In the genomic region with DNA sequence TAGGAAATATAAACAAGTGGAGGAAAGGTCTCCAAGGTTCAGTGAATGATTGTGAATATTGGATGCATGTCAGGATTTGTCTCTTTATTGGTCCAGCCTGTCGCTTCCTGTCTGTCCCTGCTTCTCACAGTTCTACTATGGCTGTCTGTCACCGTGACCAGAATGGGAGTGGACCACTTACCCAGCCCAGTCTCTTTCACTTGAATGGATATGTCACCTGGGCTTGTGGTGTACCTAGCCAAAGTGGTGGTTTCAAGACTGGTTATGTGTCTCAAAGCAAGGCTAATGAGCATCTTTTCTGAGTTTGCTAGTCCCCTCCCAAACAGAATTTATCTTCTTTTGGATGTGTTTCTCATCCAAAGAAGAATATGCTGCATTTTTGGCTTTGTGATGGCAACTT, we compare ENCODE assay signal across 23 cellular contexts.
DNase-seq lines count a peak whose midpoint lies in the region; FAIRE-seq and TF ChIP-seq lines count a peak whose summit lies in the region.
"Had no signal": no experiment of that assay in that cellular context is flagged by ENCODE, and none has a peak within 500 bp of the region (broad histone marks: within the 10 kb centered on the region; RNA-seq: fewer than 3 reads in every experiment).

No MANE protein-coding gene starts in this region.

- no peak overlapping the region for H3K4me3 Mint-ChIP-seq in astrocyte (ENCODE audit: unreplicated experiment)
- no peak overlapping the region for H3K4me3 Mint-ChIP-seq in neural crest cell
- H3K4me3 Mint-ChIP-seq: CD14-positive monocyte; CD4-positive, alpha-beta T cell; CD8-positive, alpha-beta memory T cell had no signal

- H3K36me3 Mint-ChIP-seq in astrocyte (ENCODE audit: low read depth, unreplicated experiment) (no peaks in the 10 kb centered on the region), neural crest cell (ENCODE audit: low read depth) (no peaks in the 10 kb centered on the region)
- H3K36me3 Mint-ChIP-seq: CD14-positive monocyte; CD8-positive, alpha-beta memory T cell had no signal

- TF ChIP-seq CTCF in left ventricle myocardium inferior (IDR thresholded peaks at IDR 0.05; ENCODE audit: borderline replicate concordance) = no peak
- TF ChIP-seq CTCF in right atrium auricular region (IDR thresholded peaks at IDR 0.05) = no peak
- no peak for TF ChIP-seq CTCF in astrocyte (IDR thresholded peaks at IDR 0.05; ENCODE audit: insufficient read depth, low read depth, low read length)
- TF ChIP-seq CTCF in neural crest cell (conservative IDR thresholded peaks at IDR 0.05) = no peak

- H3K4me1 ChIP-seq in left ventricle myocardium inferior (peaks cover 51% of the 10 kb centered on the region), right atrium auricular region (peaks cover 0 to 18% of the 10 kb centered on the region in 2 donors), astrocyte (ENCODE audit: insufficient read depth, low read length) (no peaks in the 10 kb centered on the region)
- H3K4me1 ChIP-seq: BE2C had no signal

- H3K27me3 Mint-ChIP-seq in astrocyte (ENCODE audit: low read depth, unreplicated experiment) (no peaks in the 10 kb centered on the region), neural crest cell (ENCODE audit: low read depth) (no peaks in the 10 kb centered on the region)
- H3K27me3 Mint-ChIP-seq: CD4-positive, alpha-beta T cell had no signal

- H4K20me1 ChIP-seq in astrocyte (ENCODE audit: insufficient read depth, low read length) = peaks cover 16% of the 10 kb centered on the region

- H3K4me3 ChIP-seq in left ventricle myocardium inferior = no peak overlapping the region
- H3K4me3 ChIP-seq in right atrium auricular region = no peak overlapping the region
- H3K4me3 ChIP-seq in astrocyte (ENCODE audit: insufficient read depth, low read depth, low read length) = no peak overlapping the region
- H3K4me3 ChIP-seq: BLaER1 treated with 17β-estradiol and CSF1 and Interleukin-3, amounts not matched to agents 10 nM and 100 nM; GM23248 had no signal

- H3K27me3 ChIP-seq in left ventricle myocardium inferior (ENCODE audit: low read depth) (no peaks in the 10 kb centered on the region), right atrium auricular region (no peaks in the 10 kb centered on the region), astrocyte (ENCODE audit: insufficient read depth, low read length) (no peaks in the 10 kb centered on the region)
- H3K27me3 ChIP-seq: BLaER1 treated with 17β-estradiol and CSF1 and Interleukin-3, amounts not matched to agents 10 nM and 100 nM had no signal

- H3K4me2 ChIP-seq in astrocyte (ENCODE audit: low read length) = no peak overlapping the region
- H3K4me2 ChIP-seq: BLaER1 treated with 17β-estradiol and CSF1 and Interleukin-3, amounts not matched to agents 10 nM and 100 nM had no signal

- no peak overlapping the region for H3K9ac ChIP-seq in astrocyte (ENCODE audit: low read length)
- H3K9ac ChIP-seq: BLaER1 treated with 17β-estradiol and CSF1 and Interleukin-3, amounts not matched to agents 10 nM and 100 nM; GM23248 had no signal

- H3K9me3 Mint-ChIP-seq in astrocyte (ENCODE audit: unreplicated experiment) (no peaks in the 10 kb centered on the region), neural crest cell (no peaks in the 10 kb centered on the region)

- no peaks in the 10 kb centered on the region for H3K36me3 ChIP-seq in left ventricle myocardium inferior
- no peaks in the 10 kb centered on the region for H3K36me3 ChIP-seq in right atrium auricular region
- H3K36me3 ChIP-seq in astrocyte (ENCODE audit: insufficient read depth, low read length) = no peaks in the 10 kb centered on the region
- H3K36me3 ChIP-seq: BE2C; BLaER1 treated with 17β-estradiol and CSF1 and Interleukin-3, amounts not matched to agents 10 nM and 100 nM had no signal

- peak overlapping the region; percentile 13 for H3K27ac ChIP-seq in left ventricle myocardium inferior (replicated peaks)
- no peak overlapping the region for H3K27ac ChIP-seq in right atrium auricular region
- H3K27ac ChIP-seq in astrocyte (ENCODE audit: low read depth, low read length) = no peak overlapping the region
- H3K27ac ChIP-seq: 22Rv1; BLaER1 treated with 17β-estradiol and CSF1 and Interleukin-3, amounts not matched to agents 10 nM and 100 nM; GM23248 had no signal

- peak; percentile 37 for FAIRE-seq in astrocyte (lab: Jason Lieb, UNC)
- FAIRE-seq: A204.1, D721Med, GM12892, H1 had no signal

- H3K9me3 ChIP-seq in left ventricle myocardium inferior (replicated peaks) (no peaks in the 10 kb centered on the region), right atrium auricular region (no peaks in the 10 kb centered on the region), astrocyte (ENCODE audit: insufficient read depth, low read depth, low read length) (no peaks in the 10 kb centered on the region)
- H3K9me3 ChIP-seq: BE2C; BLaER1 treated with 17β-estradiol and CSF1 and Interleukin-3, amounts not matched to agents 10 nM and 100 nM had no signal

- peaks cover 2% of the 10 kb centered on the region for H3K4me1 Mint-ChIP-seq in astrocyte (ENCODE audit: low read depth, unreplicated experiment)
- peaks cover 19% of the 10 kb centered on the region for H3K4me1 Mint-ChIP-seq in neural crest cell
- H3K4me1 Mint-ChIP-seq: CD14-positive monocyte; CD8-positive, alpha-beta memory T cell had no signal

- H2AFZ ChIP-seq in astrocyte (ENCODE audit: low read depth, low read length) = no peak overlapping the region
- H2AFZ ChIP-seq: GM23248 had no signal

- DNase-seq in left ventricle myocardium inferior (no peak), right atrium auricular region (ENCODE audit: low spot score) (no peak), astrocyte (ENCODE audit: low read depth) (no peak), neural crest cell (ENCODE audit: low read depth, low spot score) (no peak), HK-2 (ENCODE audit: unreplicated experiment) (no peak), NCI-H1436 treated with DMSO at 0.1 percent for 48 hours (lab: John Stamatoyannopoulos, UW) (no peak)
- DNase-seq: BE2C; CD4-positive, alpha-beta T cell; CD8-positive, alpha-beta memory T cell; DMS 273 treated with DMSO at 0.1 percent for 48 hours; DMS79; EL; GDM1; GM23248; H7; HCEC 1CT had no signal

- no peaks in the 10 kb centered on the region for H3K79me2 ChIP-seq in astrocyte (ENCODE audit: insufficient read depth, low read length)

- no peak overlapping the region for H3K27ac Mint-ChIP-seq in astrocyte (ENCODE audit: unreplicated experiment)
- peak overlapping the region; percentile 45 for H3K27ac Mint-ChIP-seq in neural crest cell (ENCODE audit: unreplicated experiment)
- H3K27ac Mint-ChIP-seq: CD14-positive monocyte; CD4-positive, alpha-beta T cell; CD8-positive, alpha-beta memory T cell had no signal

- intact Hi-C loops in left ventricle myocardium inferior (cut with micrococcal nuclease) = no loop called here
